ENCODE assay signal across 9 cellular contexts in the genomic region with DNA sequence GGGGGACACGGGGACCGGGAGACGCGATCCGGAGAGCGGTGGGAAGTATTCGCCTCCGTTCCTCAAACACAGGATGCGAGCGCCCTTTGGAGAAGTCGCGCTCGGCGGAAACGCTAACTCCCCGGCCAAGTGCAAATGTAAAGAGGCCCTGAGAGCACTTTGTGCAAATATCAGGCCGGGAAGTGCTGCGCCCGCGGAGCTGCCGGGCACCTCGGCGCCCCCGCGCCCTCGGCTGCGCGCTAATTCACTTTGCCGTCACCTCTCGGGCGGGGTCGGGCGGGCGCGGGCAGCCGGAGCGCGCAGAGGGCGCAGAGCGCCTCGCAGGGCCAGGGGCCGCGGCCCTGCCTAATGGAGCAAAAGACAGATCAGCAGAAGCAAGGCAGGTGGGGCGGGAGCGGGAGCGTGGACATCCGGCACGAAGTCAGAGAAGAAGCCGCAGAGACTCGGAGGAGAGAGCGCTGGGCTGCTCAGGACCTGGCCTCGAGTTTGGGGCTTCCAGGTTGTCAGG.
DNase-seq lines count a peak whose midpoint lies in the region; ATAC-seq and TF ChIP-seq lines count a peak whose summit lies in the region.
"Had no signal": no experiment of that assay in that cellular context is flagged by ENCODE, and none has a peak within 500 bp of the region (broad histone marks: within the 10 kb centered on the region; RNA-seq: fewer than 3 reads in every experiment).

No MANE protein-coding gene starts in this region.

- H3K4me1 Mint-ChIP-seq in activated naive CD4-positive, alpha-beta T cell treated with anti-CD3 and anti-CD28 coated beads, Interleukin-2, amount 10 ng/mL, durations not matched to agents 7 days and 5 days: peaks cover 13% of the 10 kb centered on the region
- H3K4me1 Mint-ChIP-seq in T-helper 17 cell (peaks cover 12% of the 10 kb centered on the region), HFFc6 (ENCODE audit: low read depth) (no peaks in the 10 kb centered on the region)
- peaks cover 17% of the 10 kb centered on the region for H3K4me1 Mint-ChIP-seq in stimulated activated naive CD8-positive, alpha-beta T cell treated with anti-CD3 and anti-CD28 coated beads, Interleukin-15, amount 100 ng/mL, for 72 hours

- POLR2A ChIA-PET in PC-9 (lab: Charles Lee; ENCODE audit: unreplicated experiment): no interaction called here

- H3K36me3 ChIP-seq in iPS-20b (ENCODE audit: insufficient read depth, low read depth, low read length): no peaks in the 10 kb centered on the region
- no peaks in the 10 kb centered on the region for H3K36me3 ChIP-seq in PC-9 (ENCODE audit: low read depth)
- H3K36me3 ChIP-seq: HAP-1 had no signal

- ATAC-seq in T-helper 17 cell: no peak
- peak; percentile 59 for ATAC-seq in stimulated activated naive CD8-positive, alpha-beta T cell treated with anti-CD3 and anti-CD28 coated beads, Interleukin-15, amount 100 ng/mL, for 72 hours
- ATAC-seq in SK-N-SH treated with all-trans-retinoic acid at 6 μM for 48 hours: no peak

- CTCF ChIA-PET in activated naive CD4-positive, alpha-beta T cell treated with anti-CD3 and anti-CD28 coated beads, Interleukin-2, amount 10 ng/mL, durations not matched to agents 7 days and 5 days (lab: Charles Lee): no interaction called here
- CTCF ChIA-PET in PC-9 (lab: Charles Lee): no interaction called here

- peaks cover 3% of the 10 kb centered on the region for H3K9me3 Mint-ChIP-seq in activated naive CD4-positive, alpha-beta T cell treated with anti-CD3 and anti-CD28 coated beads, Interleukin-2, amount 10 ng/mL, durations not matched to agents 7 days and 5 days
- peaks cover 0 to 3% of the 10 kb centered on the region in 2 donors for H3K9me3 Mint-ChIP-seq in stimulated activated naive CD8-positive, alpha-beta T cell treated with anti-CD3 and anti-CD28 coated beads, Interleukin-15, amount 100 ng/mL, for 72 hours
- peaks cover 5% of the 10 kb centered on the region; the same call in 1 of the 2 replicates for H3K9me3 Mint-ChIP-seq in HFFc6

- no peaks in the 10 kb centered on the region for H3K79me2 ChIP-seq in PC-9 (ENCODE audit: low read depth)

- H3F3A ChIP-seq in PC-9 (ENCODE audit: insufficient read depth, low read depth): no peaks in the 10 kb centered on the region

- H3K4me1 ChIP-seq in iPS-20b (ENCODE audit: insufficient read depth, low read length) (no peaks in the 10 kb centered on the region), PC-9 (replicated peaks; ENCODE audit: insufficient read depth) (no peaks in the 10 kb centered on the region)
- H3K4me1 ChIP-seq: HAP-1 had no signal

- no peaks in the 10 kb centered on the region for H4K20me1 ChIP-seq in PC-9 (ENCODE audit: insufficient read depth)

- peak overlapping the region; percentile 18 for H3K4me3 Mint-ChIP-seq in activated naive CD4-positive, alpha-beta T cell treated with anti-CD3 and anti-CD28 coated beads, Interleukin-2, amount 10 ng/mL, durations not matched to agents 7 days and 5 days
- H3K4me3 Mint-ChIP-seq in T-helper 17 cell (peak overlapping the region; percentile 79), HFFc6 (no peak overlapping the region)
- peak overlapping the region; percentile 74 to 78 for H3K4me3 Mint-ChIP-seq in stimulated activated naive CD8-positive, alpha-beta T cell treated with anti-CD3 and anti-CD28 coated beads, Interleukin-15, amount 100 ng/mL, for 72 hours

- H3K4me2 ChIP-seq in PC-9: no peak overlapping the region

- peaks cover 3% of the 10 kb centered on the region for H3K36me3 Mint-ChIP-seq in activated naive CD4-positive, alpha-beta T cell treated with anti-CD3 and anti-CD28 coated beads, Interleukin-2, amount 10 ng/mL, durations not matched to agents 7 days and 5 days
- H3K36me3 Mint-ChIP-seq in T-helper 17 cell (ENCODE audit: low read depth): peaks cover 10% of the 10 kb centered on the region
- no peaks in the 10 kb centered on the region for H3K36me3 Mint-ChIP-seq in HFFc6 (ENCODE audit: low read depth)

- H3K9me3 ChIP-seq in T-helper 17 cell (ENCODE audit: control insufficient read depth, low read length, poor library complexity, severe bottlenecking) (no peaks in the 10 kb centered on the region), iPS-20b (ENCODE audit: insufficient read depth, low read depth, low read length) (no peaks in the 10 kb centered on the region), PC-9 (ENCODE audit: insufficient read depth, low read depth) (no peaks in the 10 kb centered on the region)

- no peaks in the 10 kb centered on the region for H3K9me2 ChIP-seq in PC-9 (ENCODE audit: insufficient read depth)

- H3K4me3 ChIP-seq in iPS-20b (ENCODE audit: low read length) (peak overlapping the region; percentile 66; the same call in 1 of the 2 replicates), PC-9 (no peak overlapping the region)
- H3K4me3 ChIP-seq: HAP-1 had no signal

- H3K27me3 ChIP-seq in iPS-20b (ENCODE audit: insufficient read depth, low read length) (peaks cover 50% of the 10 kb centered on the region), PC-9 (ENCODE audit: insufficient read depth, low read depth) (peaks cover 46% of the 10 kb centered on the region)

- H3K27ac Mint-ChIP-seq in activated naive CD4-positive, alpha-beta T cell treated with anti-CD3 and anti-CD28 coated beads, Interleukin-2, amount 10 ng/mL, durations not matched to agents 7 days and 5 days: no peak overlapping the region
- no peak overlapping the region for H3K27ac Mint-ChIP-seq in T-helper 17 cell
- H3K27ac Mint-ChIP-seq in stimulated activated naive CD8-positive, alpha-beta T cell treated with anti-CD3 and anti-CD28 coated beads, Interleukin-15, amount 100 ng/mL, for 72 hours: no peak overlapping the region
- no peak overlapping the region for H3K27ac Mint-ChIP-seq in HFFc6

- intact Hi-C loops in PC-9 (cut with micrococcal nuclease; ENCODE audit: unreplicated experiment): no loop called here

- peak; percentile 47 for DNase-seq in activated naive CD4-positive, alpha-beta T cell treated with anti-CD3 and anti-CD28 coated beads, Interleukin-2, amount 10 ng/mL, durations not matched to agents 7 days and 5 days
- no peak for DNase-seq in activated naive CD4-positive, alpha-beta T cell (lab: John Stamatoyannopoulos, UW)
- DNase-seq in T-helper 17 cell (no peak), HFFc6 (no peak), PC-9 (no peak)
- DNase-seq in stimulated activated naive CD8-positive, alpha-beta T cell treated with anti-CD3 and anti-CD28 coated beads, Interleukin-15, amount 100 ng/mL, for 72 hours: no peak

- BruUV-seq in PC-9 (replicated peaks; lab: Mats Ljungman, UMichigan): no TSS peak

- H2AFZ ChIP-seq in PC-9: no peak overlapping the region

- peak overlapping the region; percentile 8; the same call in 1 of the 2 replicates for H3K9ac ChIP-seq in iPS-20b (ENCODE audit: low read depth, low read length)

- TF ChIP-seq CTCF in HFFc6 (IDR thresholded peaks at IDR 0.05) (no peak), PC-9 (conservative IDR thresholded peaks at IDR 0.05) (no peak)

- H3K27me3 Mint-ChIP-seq in activated naive CD4-positive, alpha-beta T cell treated with anti-CD3 and anti-CD28 coated beads, Interleukin-2, amount 10 ng/mL, durations not matched to agents 7 days and 5 days: peaks cover 89% of the 10 kb centered on the region
- peaks cover 50% of the 10 kb centered on the region for H3K27me3 Mint-ChIP-seq in T-helper 17 cell
- H3K27me3 Mint-ChIP-seq in stimulated activated naive CD8-positive, alpha-beta T cell treated with anti-CD3 and anti-CD28 coated beads, Interleukin-15, amount 100 ng/mL, for 72 hours: peaks cover 50% of the 10 kb centered on the region
- H3K27me3 Mint-ChIP-seq in HFFc6 (ENCODE audit: insufficient read depth): peaks cover 11% of the 10 kb centered on the region

- no peak overlapping the region for H3K27ac ChIP-seq in iPS-20b (ENCODE audit: low read length)
- H3K27ac ChIP-seq in PC-9: no peak overlapping the region

TF ChIP-seq in SK-N-SH treated with all-trans-retinoic acid at 6 μM for 48 hours, 23 proteins besides CTCF, POLR2A, EP300 and RAD21 (continues in another document):
- TF ChIP-seq ZNF70 (CRISPR knock-in tag; IDR thresholded peaks at IDR 0.05) (no peak), ISL1 (CRISPR knock-in tag; IDR thresholded peaks at IDR 0.05) (no peak), ZFP3 (CRISPR knock-in tag; IDR thresholded peaks at IDR 0.05) (no peak), ZNF8 (CRISPR knock-in tag; IDR thresholded peaks at IDR 0.05) (no peak), TOX (CRISPR knock-in tag; IDR thresholded peaks at IDR 0.05; ENCODE audit: borderline replicate concordance) (no peak)
- TF ChIP-seq, protein P1, sequence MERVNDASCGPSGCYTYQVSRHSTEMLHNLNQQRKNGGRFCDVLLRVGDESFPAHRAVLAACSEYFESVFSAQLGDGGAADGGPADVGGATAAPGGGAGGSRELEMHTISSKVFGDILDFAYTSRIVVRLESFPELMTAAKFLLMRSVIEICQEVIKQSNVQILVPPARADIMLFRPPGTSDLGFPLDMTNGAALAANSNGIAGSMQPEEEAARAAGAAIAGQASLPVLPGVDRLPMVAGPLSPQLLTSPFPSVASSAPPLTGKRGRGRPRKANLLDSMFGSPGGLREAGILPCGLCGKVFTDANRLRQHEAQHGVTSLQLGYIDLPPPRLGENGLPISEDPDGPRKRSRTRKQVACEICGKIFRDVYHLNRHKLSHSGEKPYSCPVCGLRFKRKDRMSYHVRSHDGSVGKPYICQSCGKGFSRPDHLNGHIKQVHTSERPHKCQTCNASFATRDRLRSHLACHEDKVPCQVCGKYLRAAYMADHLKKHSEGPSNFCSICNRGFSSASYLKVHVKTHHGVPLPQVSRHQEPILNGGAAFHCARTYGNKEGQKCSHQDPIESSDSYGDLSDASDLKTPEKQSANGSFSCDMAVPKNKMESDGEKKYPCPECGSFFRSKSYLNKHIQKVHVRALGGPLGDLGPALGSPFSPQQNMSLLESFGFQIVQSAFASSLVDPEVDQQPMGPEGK (CRISPR knock-in tag; IDR thresholded peaks at IDR 0.05; ENCODE audit: borderline replicate concordance): no peak
